Comparison of ENCODE assay signal across 15 cellular contexts in genomic region chr10:79082035-79082373, GRCh38. TPM values are rescaled to one million over a fixed set of nuclear protein-coding genes. Genes with fewer than 3 reads are reported as not detected.
DNase-seq lines count a peak whose midpoint lies in the region; ATAC-seq and TF ChIP-seq lines count a peak whose summit lies in the region.
"Had no signal": no experiment of that assay in that cellular context is flagged by ENCODE, and none has a peak within 500 bp of the region (broad histone marks: within the 10 kb centered on the region; RNA-seq: fewer than 3 reads in every experiment).

No MANE protein-coding gene starts in this region.

- H3K36me3 ChIP-seq in body of pancreas (replicated peaks in 1 of 2; ENCODE audit: insufficient read depth in 1 of 2, low read depth in 2 of 2) (no peaks in the 10 kb centered on the region), lung (ENCODE audit: control insufficient read depth in 2 of 2, insufficient read depth in 2 of 2, low read length in 2 of 2) (peaks cover 0 to 2% of the 10 kb centered on the region in 2 donors), suprapubic skin (no peaks in the 10 kb centered on the region)

- ATAC-seq in body of pancreas (no peak), lung (ENCODE audit: insufficient read depth, low FRiP score) (no peak), GM21619 (IDR thresholded peaks at IDR 0.05; ENCODE audit: unreplicated experiment) (no peak)
- ATAC-seq: activated T-cell treated with anti-CD3 and anti-CD28 coated beads, Interleukin-2, amount 50 U/mL, for 4 hours had no signal

- no peak for TF ChIP-seq POLR2A in body of pancreas (IDR thresholded peaks at IDR 0.05)
- TF ChIP-seq POLR2A in suprapubic skin (IDR thresholded peaks at IDR 0.05): no peak

- 82 to 91% methylated on average over 6 of the region's 6 CpGs for WGBS in body of pancreas, 2 donors
- 64 to 74% methylated on average over 6 of the region's 6 CpGs for WGBS in lung, 2 donors
- WGBS in suprapubic skin: no CpG with 5 or more reads among the region's 6 CpGs

- TF ChIP-seq CTCF in HL-60 (IDR thresholded peaks at IDR 0.05; ENCODE audit: insufficient read depth, low read length): no peak
- TF ChIP-seq CTCF in body of pancreas (IDR thresholded peaks at IDR 0.05): no peak
- no peak for TF ChIP-seq CTCF in lung (IDR thresholded peaks at IDR 0.05; ENCODE audit: control extremely low read depth, extremely low read depth)
- TF ChIP-seq CTCF in suprapubic skin (IDR thresholded peaks at IDR 0.05): no peak

- no peak for TF ChIP-seq EP300 in suprapubic skin (IDR thresholded peaks at IDR 0.05)

- H3K27me3 ChIP-seq in HL-60 (ENCODE audit: insufficient read depth, poor library complexity, severe bottlenecking) (no peaks in the 10 kb centered on the region), body of pancreas (no peaks in the 10 kb centered on the region), lung (ENCODE audit: control insufficient read depth, insufficient read depth) (no peaks in the 10 kb centered on the region), suprapubic skin (no peaks in the 10 kb centered on the region)

- H3K4me3 ChIP-seq in HL-60 (replicated peaks; ENCODE audit: insufficient read depth, low read length) (no peak overlapping the region), body of pancreas (no peak overlapping the region), lung (no peak overlapping the region), suprapubic skin (no peak overlapping the region)

- H3K9me3 ChIP-seq in body of pancreas (no peaks in the 10 kb centered on the region), lung (ENCODE audit: control insufficient read depth in 2 of 2, insufficient read depth in 1 of 2, low read length in 1 of 2) (no peaks in the 10 kb centered on the region), suprapubic skin (no peaks in the 10 kb centered on the region)

- H3K27ac ChIP-seq in HL-60 (replicated peaks) (peak overlapping the region; percentile 86), body of pancreas (peak overlapping the region; percentile 39 to 82 (median 74)), lung (ENCODE audit: low read depth in 1 of 2, low read length in 1 of 2) (peak overlapping the region; percentile 64 to 86), suprapubic skin (peak overlapping the region; percentile 84)

- H3K4me1 ChIP-seq in body of pancreas (peaks cover 98% of the 10 kb centered on the region), lung (ENCODE audit: control insufficient read depth in 2 of 2, insufficient read depth in 2 of 2, low read length in 2 of 2) (peaks cover 52 to 76% of the 10 kb centered on the region in 2 donors), suprapubic skin (peaks cover 100% of the 10 kb centered on the region)

- intact Hi-C loops in body of pancreas (cut with DNase I): no loop called here

- DNase-seq in HL-60 (ENCODE audit: low read depth in 1 of 2, low spot score in 1 of 2): peak in 1 of 2 experiments; percentile 48
- no peak for DNase-seq in body of pancreas
- DNase-seq in lung (ENCODE audit: low spot score): no peak
- DNase-seq in suprapubic skin (ENCODE audit: low spot score in 2 of 2): no peak
- no peak for DNase-seq in kidney glomerular epithelial cell (lab: John Stamatoyannopoulos, UW)
- DNase-seq in amniotic stem cell (lab: John Stamatoyannopoulos, UW): no peak
- DNase-seq in HCEC 1CT: no peak
- DNase-seq: activated CD4-positive, alpha-beta T cell treated with anti-CD3 and anti-CD28 coated beads, Interleukin-2, amount 50 U/mL, for 48 hours; activated T-cell treated with anti-CD3 and anti-CD28 coated beads, Interleukin-2, amount 50 U/mL, for 4 hours; CD4-positive, CD25-positive, alpha-beta regulatory T cell; DMS79 treated with DMSO at 0.1 percent for 48 hours; immature natural killer cell; NCI-H187; NCI-H446 treated with DMSO at 0.1 percent for 48 hours had no signal

RNA-seq across cellular contexts. Expression of gene ZMIZ1, which starts 13.2 kb away (rescaled TPM):
- 10 to 100 TPM; 27.2 to 42.2 TPM for total RNA-seq in body of pancreas
- total RNA-seq in lung: 10 to 100 TPM; 43.7 to 80.2 TPM
- 10 to 100 TPM; 18.3 to 41.5 TPM for polyA plus RNA-seq in lung
- total RNA-seq in suprapubic skin: 100 to 1,000 TPM in 1 of 4 donors, 10 to 100 TPM in 3; 71.9 to 104 (median 79.5) TPM
